8 cellular contexts compared by ENCODE assay signal in the genomic region with DNA sequence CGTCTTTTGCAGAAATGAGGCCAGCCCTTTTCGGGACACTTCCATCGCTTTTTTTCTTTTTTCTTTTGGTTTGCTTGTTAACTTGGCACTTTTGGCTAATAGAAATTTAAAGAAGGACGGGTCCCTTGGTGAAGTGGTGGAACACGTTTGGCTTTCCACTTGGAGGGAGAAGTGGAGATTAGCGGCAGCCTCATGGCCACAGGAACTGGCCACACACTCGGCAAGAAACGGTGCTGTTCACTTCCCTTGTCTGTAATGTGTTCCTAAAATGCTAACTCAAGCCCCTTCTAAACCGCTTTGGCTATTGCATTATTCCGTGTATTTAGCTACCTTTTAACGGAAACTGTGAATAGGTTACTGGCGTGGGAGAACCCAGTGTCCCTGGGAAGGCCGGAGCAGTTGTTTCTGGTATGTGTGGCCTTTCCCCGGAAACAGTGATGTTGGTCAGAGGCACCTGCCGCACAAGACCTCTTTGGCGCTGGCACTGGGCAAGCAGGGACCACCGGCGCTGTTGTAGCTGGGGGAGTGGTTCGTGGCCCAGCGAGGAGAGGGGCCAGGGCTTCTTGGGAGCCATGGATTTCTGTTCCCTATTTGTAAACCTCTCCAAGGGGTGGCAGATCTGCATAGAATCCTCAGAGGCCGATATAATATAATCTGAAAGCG. TPM values are rescaled to one million over a fixed set of nuclear protein-coding genes. Genes with fewer than 3 reads are reported as not detected.
A peak's percentile ranks its signal among the peaks of the same experiment; 100 is the strongest.
DNase-seq lines count a peak whose midpoint lies in the region; ATAC-seq and TF ChIP-seq lines count a peak whose summit lies in the region.

No MANE protein-coding gene starts in this region.

- TF ChIP-seq CTCF in AG04449 (IDR thresholded peaks at IDR 0.05; ENCODE audit: insufficient read depth, low read length, missing control alignments) = no peak

- POLR2A ChIA-PET in AG04449 (lab: Yijun Ruan, JAX) = interaction anchor here (0.6 kb wide), 1 partner anchor 189 kb away, joined by 3 read pairs; no protein-coding TSS in a partner anchor
- POLR2A ChIA-PET in naive thymus-derived CD4-positive, alpha-beta T cell (lab: Charles Lee) = no interaction called here

- peak overlapping the region; percentile 25 to 83 (median 65) for H3K4me3 Mint-ChIP-seq in naive thymus-derived CD4-positive, alpha-beta T cell

- H3K79me2 ChIP-seq in Karpas-422 (ENCODE audit: low read length) = no peaks in the 10 kb centered on the region

- H3K27me3 ChIP-seq in HUES6 (ENCODE audit: control insufficient read depth, insufficient read depth, low read length) (peaks cover 41% of the 10 kb centered on the region), duodenal mucosa (ENCODE audit: control insufficient read depth in 1 of 2, insufficient read depth in 2 of 2, low read length in 2 of 2) (peaks cover 5 to 6% of the 10 kb centered on the region in 2 donors), Karpas-422 (ENCODE audit: low read length) (no peaks in the 10 kb centered on the region)
- H3K27me3 ChIP-seq in naive thymus-derived CD4-positive, alpha-beta T cell (ENCODE audit: control insufficient read depth in 2 of 2, insufficient read depth in 2 of 2, low read length in 2 of 2) = peaks cover 4 to 6% of the 10 kb centered on the region in 2 donors

- H3K27ac ChIP-seq in HUES6 (ENCODE audit: low read depth, low read length) (no peak overlapping the region), duodenal mucosa (ENCODE audit: low read depth, low read length) (peak overlapping the region; percentile 77), Karpas-422 (ENCODE audit: low read length) (no peak overlapping the region)
- no peak overlapping the region for H3K27ac ChIP-seq in naive thymus-derived CD4-positive, alpha-beta T cell (ENCODE audit: low read depth, low read length)

- no peaks in the 10 kb centered on the region for H3K9me3 Mint-ChIP-seq in naive thymus-derived CD4-positive, alpha-beta T cell

- intact Hi-C loops in naive thymus-derived CD4-positive, alpha-beta T cell (cut with micrococcal nuclease) = no loop called here

- peaks cover 23 to 59% (median 29%) of the 10 kb centered on the region in 5 donors for H3K27me3 Mint-ChIP-seq in naive thymus-derived CD4-positive, alpha-beta T cell

- no peak for ATAC-seq in naive thymus-derived CD4-positive, alpha-beta T cell
- ATAC-seq in HG02798 (IDR thresholded peaks at IDR 0.05; ENCODE audit: poor library complexity, unreplicated experiment) (no peak), GM21825 (IDR thresholded peaks at IDR 0.05; ENCODE audit: unreplicated experiment) (no peak)

- no peak overlapping the region for H3K9ac ChIP-seq in HUES6 (ENCODE audit: low read length)
- peak overlapping the region; percentile 49 to 81 for H3K9ac ChIP-seq in duodenal mucosa (ENCODE audit: low read depth in 1 of 2, low read length in 2 of 2)
- H3K9ac ChIP-seq in Karpas-422 (ENCODE audit: low read length) = no peak overlapping the region

- H3K4me2 ChIP-seq in Karpas-422 (ENCODE audit: low read depth, low read length, poor library complexity, severe bottlenecking) = no peak overlapping the region

- peaks cover 0 to 15% (median 13%) of the 10 kb centered on the region in 7 donors for H3K4me1 Mint-ChIP-seq in naive thymus-derived CD4-positive, alpha-beta T cell

- H3K9me2 ChIP-seq in Karpas-422 (replicated peaks; ENCODE audit: insufficient read depth, low read length) = no peaks in the 10 kb centered on the region

- DNase-seq in AG04449 (ENCODE audit: low read depth, low spot score) (no peak), cortex of kidney (lab: John Stamatoyannopoulos, UW) (no peak), Karpas-422 (no peak)
- no peak for DNase-seq in naive thymus-derived CD4-positive, alpha-beta T cell

- peaks cover 0 to 6% (median 0%) of the 10 kb centered on the region in 5 donors for H3K36me3 Mint-ChIP-seq in naive thymus-derived CD4-positive, alpha-beta T cell

- H3K36me3 ChIP-seq in HUES6 (ENCODE audit: control insufficient read depth, insufficient read depth, low read length) (no peaks in the 10 kb centered on the region), duodenal mucosa (ENCODE audit: control insufficient read depth in 1 of 2, insufficient read depth in 2 of 2, low read length in 2 of 2) (no peaks in the 10 kb centered on the region), Karpas-422 (ENCODE audit: insufficient read depth, low read length) (no peaks in the 10 kb centered on the region)
- no peaks in the 10 kb centered on the region for H3K36me3 ChIP-seq in naive thymus-derived CD4-positive, alpha-beta T cell (ENCODE audit: control insufficient read depth in 2 of 3, insufficient read depth in 3 of 3, low read length in 3 of 3)

- H2AFZ ChIP-seq in Karpas-422 (ENCODE audit: low read length) = no peak overlapping the region

- H3K9me3 ChIP-seq in HUES6 (ENCODE audit: control insufficient read depth, insufficient read depth, low read depth, low read length) = no peaks in the 10 kb centered on the region
- H3K9me3 ChIP-seq in duodenal mucosa (ENCODE audit: control insufficient read depth in 1 of 2, low read length in 2 of 2) = no peaks in the 10 kb centered on the region
- H3K9me3 ChIP-seq in naive thymus-derived CD4-positive, alpha-beta T cell (ENCODE audit: control insufficient read depth in 2 of 3, low read length in 3 of 3) = no peaks in the 10 kb centered on the region
- H3K9me3 ChIP-seq in Karpas-422 (ENCODE audit: low read length) = no peaks in the 10 kb centered on the region

- H3K27ac Mint-ChIP-seq in naive thymus-derived CD4-positive, alpha-beta T cell = no peak overlapping the region

- CTCF ChIA-PET in AG04449 (lab: Yijun Ruan, JAX) = interaction anchor here (0.7 to 6.9 kb wide), 4 partner anchors 63 to 413 kb away, joined by 3 to 166 read pairs (median 4); no protein-coding TSS in a partner anchor
- CTCF ChIA-PET in naive thymus-derived CD4-positive, alpha-beta T cell (lab: Charles Lee) = interaction anchor here (0.7 kb wide), 2 partner anchors 208 to 402 kb away, joined by 3 read pairs; no protein-coding TSS in a partner anchor

- H3K4me1 ChIP-seq in HUES6 (ENCODE audit: control insufficient read depth, insufficient read depth, low read length) (peaks cover 20% of the 10 kb centered on the region), duodenal mucosa (ENCODE audit: control insufficient read depth in 1 of 2, insufficient read depth in 2 of 2, low read length in 2 of 2) (peaks cover 51% of the 10 kb centered on the region in 2 donors), Karpas-422 (ENCODE audit: low read length) (no peaks in the 10 kb centered on the region)
- H3K4me1 ChIP-seq in naive thymus-derived CD4-positive, alpha-beta T cell (ENCODE audit: control insufficient read depth in 2 of 2, insufficient read depth in 2 of 2, low read length in 2 of 2) = no peaks in the 10 kb centered on the region

- H3K4me3 ChIP-seq in AG04449 (ENCODE audit: low read depth, low read length) (peak overlapping the region; percentile 50), HUES6 (ENCODE audit: low read depth, low read length) (peak overlapping the region; percentile 65), duodenal mucosa (ENCODE audit: low read depth in 1 of 2, low read length in 2 of 2) (peak overlapping the region; percentile 73 to 83), Karpas-422 (ENCODE audit: low read length) (no peak overlapping the region)
- H3K4me3 ChIP-seq in naive thymus-derived CD4-positive, alpha-beta T cell (ENCODE audit: low read length) = no peak overlapping the region

- H4K20me1 ChIP-seq in Karpas-422 (ENCODE audit: insufficient read depth, low read depth, low read length) = no peaks in the 10 kb centered on the region

RNA-seq across cellular contexts. Expression of a gene that starts 1.0 kb away (rescaled TPM):
- total RNA-seq in naive thymus-derived CD4-positive, alpha-beta T cell = 10 to 100 TPM in 1 of 5 experiments, 1 to 10 TPM in 1, under 1 TPM in 2, not detected in 1; 0.59 to 13.2 (median 0.95) TPM
- polyA plus RNA-seq in naive thymus-derived CD4-positive, alpha-beta T cell = 1 to 10 TPM in 1 of 2 donors, under 1 TPM in 1; 0.52 to 1.9 TPM
- total RNA-seq in Karpas-422 (2014; rRNA removed; shearing (Covaris generic); ENCODE audit: low replicate concordance) = not detected in 2 replicates

Comparison
In these comparisons a context has a peak if more than half of its experiments do, and no peak if none do; other contexts are left out.
1. H3K4me3 ChIP-seq: peak in AG04449 (single experiment), HUES6 (single experiment) and duodenal mucosa (2 of 2); none in naive thymus-derived CD4-positive, alpha-beta T cell (single experiment) and Karpas-422 (single experiment).
2. H3K9ac ChIP-seq: peak in duodenal mucosa (2 of 2); none in HUES6 (single experiment) and Karpas-422 (single experiment).